Comparison of ENCODE assay signal across 1 cellular context in the genomic region with DNA sequence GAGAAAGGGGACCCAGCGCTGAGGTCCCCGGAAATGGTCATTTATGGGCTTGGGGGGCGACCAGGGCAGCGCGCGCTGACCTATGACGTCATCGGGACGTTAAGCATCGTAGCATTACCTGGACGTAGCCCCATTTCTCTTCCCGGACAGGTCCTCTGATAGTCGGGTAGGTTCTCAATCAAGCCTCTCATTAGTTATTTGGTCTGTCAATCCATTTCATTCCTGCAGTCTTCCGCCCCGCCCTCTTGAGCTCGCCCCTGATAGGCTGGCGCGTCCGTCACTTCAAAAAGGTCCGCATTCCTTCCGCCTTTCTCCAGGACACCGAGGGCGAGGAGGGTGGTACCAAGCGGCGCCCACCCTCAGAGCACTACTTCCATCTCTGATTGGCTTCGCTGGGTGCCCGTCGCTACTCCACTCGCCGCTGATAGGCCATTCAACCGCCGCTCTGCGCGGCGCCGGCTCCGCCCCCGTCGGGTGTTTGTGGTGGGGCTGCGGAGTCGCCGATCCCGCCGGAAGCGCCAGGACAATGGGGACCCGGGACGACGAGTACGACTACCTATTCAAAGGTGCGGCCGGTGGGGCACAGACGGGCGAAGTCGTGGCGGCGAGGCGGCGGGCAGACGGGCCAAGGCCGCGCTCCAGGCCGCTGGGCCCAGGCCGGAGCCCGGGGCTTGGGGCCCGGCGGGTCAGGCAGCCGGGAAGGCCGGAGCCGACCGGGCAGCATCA.
TF ChIP-seq lines count a peak whose summit lies in the region.

A gene (plus strand): TSS at position 470 of the 726 bp plus-strand sequence. CDS start 57 bp downstream, at position 527.

TF ChIP-seq in K562, 482 proteins besides CTCF, POLR2A, EP300 and RAD21 (continued from another document and continues in another):
- TF ChIP-seq, protein P1, sequence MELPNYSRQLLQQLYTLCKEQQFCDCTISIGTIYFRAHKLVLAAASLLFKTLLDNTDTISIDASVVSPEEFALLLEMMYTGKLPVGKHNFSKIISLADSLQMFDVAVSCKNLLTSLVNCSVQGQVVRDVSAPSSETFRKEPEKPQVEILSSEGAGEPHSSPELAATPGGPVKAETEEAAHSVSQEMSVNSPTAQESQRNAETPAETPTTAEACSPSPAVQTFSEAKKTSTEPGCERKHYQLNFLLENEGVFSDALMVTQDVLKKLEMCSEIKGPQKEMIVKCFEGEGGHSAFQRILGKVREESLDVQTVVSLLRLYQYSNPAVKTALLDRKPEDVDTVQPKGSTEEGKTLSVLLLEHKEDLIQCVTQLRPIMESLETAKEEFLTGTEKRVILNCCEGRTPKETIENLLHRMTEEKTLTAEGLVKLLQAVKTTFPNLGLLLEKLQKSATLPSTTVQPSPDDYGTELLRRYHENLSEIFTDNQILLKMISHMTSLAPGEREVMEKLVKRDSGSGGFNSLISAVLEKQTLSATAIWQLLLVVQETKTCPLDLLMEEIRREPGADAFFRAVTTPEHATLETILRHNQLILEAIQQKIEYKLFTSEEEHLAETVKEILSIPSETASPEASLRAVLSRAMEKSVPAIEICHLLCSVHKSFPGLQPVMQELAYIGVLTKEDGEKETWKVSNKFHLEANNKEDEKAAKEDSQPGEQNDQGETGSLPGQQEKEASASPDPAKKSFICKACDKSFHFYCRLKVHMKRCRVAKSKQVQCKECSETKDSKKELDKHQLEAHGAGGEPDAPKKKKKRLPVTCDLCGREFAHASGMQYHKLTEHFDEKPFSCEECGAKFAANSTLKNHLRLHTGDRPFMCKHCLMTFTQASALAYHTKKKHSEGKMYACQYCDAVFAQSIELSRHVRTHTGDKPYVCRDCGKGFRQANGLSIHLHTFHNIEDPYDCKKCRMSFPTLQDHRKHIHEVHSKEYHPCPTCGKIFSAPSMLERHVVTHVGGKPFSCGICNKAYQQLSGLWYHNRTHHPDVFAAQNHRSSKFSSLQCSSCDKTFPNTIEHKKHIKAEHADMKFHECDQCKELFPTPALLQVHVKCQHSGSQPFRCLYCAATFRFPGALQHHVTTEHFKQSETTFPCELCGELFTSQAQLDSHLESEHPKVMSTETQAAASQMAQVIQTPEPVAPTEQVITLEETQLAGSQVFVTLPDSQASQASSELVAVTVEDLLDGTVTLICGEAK (IDR thresholded peaks at IDR 0.05) = peak; percentile 96
- TF ChIP-seq, protein P1 (CRISPR knock-in tag; IDR thresholded peaks at IDR 0.05) = no peak
- TF ChIP-seq CREB1 (IDR thresholded peaks at IDR 0.05) = peak; percentile 99
- peak; percentile 98 for TF ChIP-seq CREB1 (CRISPR knock-in tag; IDR thresholded peaks at IDR 0.05)
- TF ChIP-seq XRCC5 (IDR thresholded peaks at IDR 0.05; ENCODE audit: low read depth, low read length) = 0 out of 2 replicates have a peak, but pooled peaks have one; percentile 29
- TF ChIP-seq, protein P2, sequence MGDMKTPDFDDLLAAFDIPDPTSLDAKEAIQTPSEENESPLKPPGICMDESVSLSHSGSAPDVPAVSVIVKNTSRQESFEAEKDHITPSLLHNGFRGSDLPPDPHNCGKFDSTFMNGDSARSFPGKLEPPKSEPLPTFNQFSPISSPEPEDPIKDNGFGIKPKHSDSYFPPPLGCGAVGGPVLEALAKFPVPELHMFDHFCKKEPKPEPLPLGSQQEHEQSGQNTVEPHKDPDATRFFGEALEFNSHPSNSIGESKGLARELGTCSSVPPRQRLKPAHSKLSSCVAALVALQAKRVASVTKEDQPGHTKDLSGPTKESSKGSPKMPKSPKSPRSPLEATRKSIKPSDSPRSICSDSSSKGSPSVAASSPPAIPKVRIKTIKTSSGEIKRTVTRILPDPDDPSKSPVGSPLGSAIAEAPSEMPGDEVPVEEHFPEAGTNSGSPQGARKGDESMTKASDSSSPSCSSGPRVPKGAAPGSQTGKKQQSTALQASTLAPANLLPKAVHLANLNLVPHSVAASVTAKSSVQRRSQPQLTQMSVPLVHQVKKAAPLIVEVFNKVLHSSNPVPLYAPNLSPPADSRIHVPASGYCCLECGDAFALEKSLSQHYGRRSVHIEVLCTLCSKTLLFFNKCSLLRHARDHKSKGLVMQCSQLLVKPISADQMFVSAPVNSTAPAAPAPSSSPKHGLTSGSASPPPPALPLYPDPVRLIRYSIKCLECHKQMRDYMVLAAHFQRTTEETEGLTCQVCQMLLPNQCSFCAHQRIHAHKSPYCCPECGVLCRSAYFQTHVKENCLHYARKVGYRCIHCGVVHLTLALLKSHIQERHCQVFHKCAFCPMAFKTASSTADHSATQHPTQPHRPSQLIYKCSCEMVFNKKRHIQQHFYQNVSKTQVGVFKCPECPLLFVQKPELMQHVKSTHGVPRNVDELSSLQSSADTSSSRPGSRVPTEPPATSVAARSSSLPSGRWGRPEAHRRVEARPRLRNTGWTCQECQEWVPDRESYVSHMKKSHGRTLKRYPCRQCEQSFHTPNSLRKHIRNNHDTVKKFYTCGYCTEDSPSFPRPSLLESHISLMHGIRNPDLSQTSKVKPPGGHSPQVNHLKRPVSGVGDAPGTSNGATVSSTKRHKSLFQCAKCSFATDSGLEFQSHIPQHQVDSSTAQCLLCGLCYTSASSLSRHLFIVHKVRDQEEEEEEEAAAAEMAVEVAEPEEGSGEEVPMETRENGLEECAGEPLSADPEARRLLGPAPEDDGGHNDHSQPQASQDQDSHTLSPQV (IDR thresholded peaks at IDR 0.05) = no peak
- TF ChIP-seq LCOR (CRISPR knock-in tag; IDR thresholded peaks at IDR 0.05) = 0 out of 2 replicates have a peak, but pooled peaks have one; percentile 13
- TF ChIP-seq RBFOX2 (IDR thresholded peaks at IDR 0.05; ENCODE audit: low read depth, low read length) = peak; percentile 95
- TF ChIP-seq KLF10 (CRISPR knock-in tag; IDR thresholded peaks at IDR 0.05) = no peak
- TF ChIP-seq GABPA (tag; conservative IDR thresholded peaks at IDR 0.05; ENCODE audit: low read depth) = peak; percentile 96
- TF ChIP-seq, protein P3, sequence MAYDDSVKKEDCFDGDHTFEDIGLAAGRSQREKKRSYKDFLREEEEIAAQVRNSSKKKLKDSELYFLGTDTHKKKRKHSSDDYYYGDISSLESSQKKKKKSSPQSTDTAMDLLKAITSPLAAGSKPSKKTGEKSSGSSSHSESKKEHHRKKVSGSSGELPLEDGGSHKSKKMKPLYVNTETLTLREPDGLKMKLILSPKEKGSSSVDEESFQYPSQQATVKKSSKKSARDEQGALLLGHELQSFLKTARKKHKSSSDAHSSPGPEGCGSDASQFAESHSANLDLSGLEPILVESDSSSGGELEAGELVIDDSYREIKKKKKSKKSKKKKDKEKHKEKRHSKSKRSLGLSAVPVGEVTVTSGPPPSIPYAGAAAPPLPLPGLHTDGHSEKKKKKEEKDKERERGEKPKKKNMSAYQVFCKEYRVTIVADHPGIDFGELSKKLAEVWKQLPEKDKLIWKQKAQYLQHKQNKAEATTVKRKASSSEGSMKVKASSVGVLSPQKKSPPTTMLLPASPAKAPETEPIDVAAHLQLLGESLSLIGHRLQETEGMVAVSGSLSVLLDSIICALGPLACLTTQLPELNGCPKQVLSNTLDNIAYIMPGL (CRISPR knock-in tag; IDR thresholded peaks at IDR 0.05) = peak; percentile 55; the same call in 1 of the 2 replicates
- TF ChIP-seq, protein P4, sequence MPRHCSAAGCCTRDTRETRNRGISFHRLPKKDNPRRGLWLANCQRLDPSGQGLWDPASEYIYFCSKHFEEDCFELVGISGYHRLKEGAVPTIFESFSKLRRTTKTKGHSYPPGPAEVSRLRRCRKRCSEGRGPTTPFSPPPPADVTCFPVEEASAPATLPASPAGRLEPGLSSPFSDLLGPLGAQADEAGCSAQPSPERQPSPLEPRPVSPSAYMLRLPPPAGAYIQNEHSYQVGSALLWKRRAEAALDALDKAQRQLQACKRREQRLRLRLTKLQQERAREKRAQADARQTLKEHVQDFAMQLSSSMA (CRISPR knock-in tag; IDR thresholded peaks at IDR 0.05) = 0 out of 2 replicates have a peak, but pooled peaks have one; percentile 20
- no peak for TF ChIP-seq HDGF (IDR thresholded peaks at IDR 0.05)
- TF ChIP-seq, protein P5, sequence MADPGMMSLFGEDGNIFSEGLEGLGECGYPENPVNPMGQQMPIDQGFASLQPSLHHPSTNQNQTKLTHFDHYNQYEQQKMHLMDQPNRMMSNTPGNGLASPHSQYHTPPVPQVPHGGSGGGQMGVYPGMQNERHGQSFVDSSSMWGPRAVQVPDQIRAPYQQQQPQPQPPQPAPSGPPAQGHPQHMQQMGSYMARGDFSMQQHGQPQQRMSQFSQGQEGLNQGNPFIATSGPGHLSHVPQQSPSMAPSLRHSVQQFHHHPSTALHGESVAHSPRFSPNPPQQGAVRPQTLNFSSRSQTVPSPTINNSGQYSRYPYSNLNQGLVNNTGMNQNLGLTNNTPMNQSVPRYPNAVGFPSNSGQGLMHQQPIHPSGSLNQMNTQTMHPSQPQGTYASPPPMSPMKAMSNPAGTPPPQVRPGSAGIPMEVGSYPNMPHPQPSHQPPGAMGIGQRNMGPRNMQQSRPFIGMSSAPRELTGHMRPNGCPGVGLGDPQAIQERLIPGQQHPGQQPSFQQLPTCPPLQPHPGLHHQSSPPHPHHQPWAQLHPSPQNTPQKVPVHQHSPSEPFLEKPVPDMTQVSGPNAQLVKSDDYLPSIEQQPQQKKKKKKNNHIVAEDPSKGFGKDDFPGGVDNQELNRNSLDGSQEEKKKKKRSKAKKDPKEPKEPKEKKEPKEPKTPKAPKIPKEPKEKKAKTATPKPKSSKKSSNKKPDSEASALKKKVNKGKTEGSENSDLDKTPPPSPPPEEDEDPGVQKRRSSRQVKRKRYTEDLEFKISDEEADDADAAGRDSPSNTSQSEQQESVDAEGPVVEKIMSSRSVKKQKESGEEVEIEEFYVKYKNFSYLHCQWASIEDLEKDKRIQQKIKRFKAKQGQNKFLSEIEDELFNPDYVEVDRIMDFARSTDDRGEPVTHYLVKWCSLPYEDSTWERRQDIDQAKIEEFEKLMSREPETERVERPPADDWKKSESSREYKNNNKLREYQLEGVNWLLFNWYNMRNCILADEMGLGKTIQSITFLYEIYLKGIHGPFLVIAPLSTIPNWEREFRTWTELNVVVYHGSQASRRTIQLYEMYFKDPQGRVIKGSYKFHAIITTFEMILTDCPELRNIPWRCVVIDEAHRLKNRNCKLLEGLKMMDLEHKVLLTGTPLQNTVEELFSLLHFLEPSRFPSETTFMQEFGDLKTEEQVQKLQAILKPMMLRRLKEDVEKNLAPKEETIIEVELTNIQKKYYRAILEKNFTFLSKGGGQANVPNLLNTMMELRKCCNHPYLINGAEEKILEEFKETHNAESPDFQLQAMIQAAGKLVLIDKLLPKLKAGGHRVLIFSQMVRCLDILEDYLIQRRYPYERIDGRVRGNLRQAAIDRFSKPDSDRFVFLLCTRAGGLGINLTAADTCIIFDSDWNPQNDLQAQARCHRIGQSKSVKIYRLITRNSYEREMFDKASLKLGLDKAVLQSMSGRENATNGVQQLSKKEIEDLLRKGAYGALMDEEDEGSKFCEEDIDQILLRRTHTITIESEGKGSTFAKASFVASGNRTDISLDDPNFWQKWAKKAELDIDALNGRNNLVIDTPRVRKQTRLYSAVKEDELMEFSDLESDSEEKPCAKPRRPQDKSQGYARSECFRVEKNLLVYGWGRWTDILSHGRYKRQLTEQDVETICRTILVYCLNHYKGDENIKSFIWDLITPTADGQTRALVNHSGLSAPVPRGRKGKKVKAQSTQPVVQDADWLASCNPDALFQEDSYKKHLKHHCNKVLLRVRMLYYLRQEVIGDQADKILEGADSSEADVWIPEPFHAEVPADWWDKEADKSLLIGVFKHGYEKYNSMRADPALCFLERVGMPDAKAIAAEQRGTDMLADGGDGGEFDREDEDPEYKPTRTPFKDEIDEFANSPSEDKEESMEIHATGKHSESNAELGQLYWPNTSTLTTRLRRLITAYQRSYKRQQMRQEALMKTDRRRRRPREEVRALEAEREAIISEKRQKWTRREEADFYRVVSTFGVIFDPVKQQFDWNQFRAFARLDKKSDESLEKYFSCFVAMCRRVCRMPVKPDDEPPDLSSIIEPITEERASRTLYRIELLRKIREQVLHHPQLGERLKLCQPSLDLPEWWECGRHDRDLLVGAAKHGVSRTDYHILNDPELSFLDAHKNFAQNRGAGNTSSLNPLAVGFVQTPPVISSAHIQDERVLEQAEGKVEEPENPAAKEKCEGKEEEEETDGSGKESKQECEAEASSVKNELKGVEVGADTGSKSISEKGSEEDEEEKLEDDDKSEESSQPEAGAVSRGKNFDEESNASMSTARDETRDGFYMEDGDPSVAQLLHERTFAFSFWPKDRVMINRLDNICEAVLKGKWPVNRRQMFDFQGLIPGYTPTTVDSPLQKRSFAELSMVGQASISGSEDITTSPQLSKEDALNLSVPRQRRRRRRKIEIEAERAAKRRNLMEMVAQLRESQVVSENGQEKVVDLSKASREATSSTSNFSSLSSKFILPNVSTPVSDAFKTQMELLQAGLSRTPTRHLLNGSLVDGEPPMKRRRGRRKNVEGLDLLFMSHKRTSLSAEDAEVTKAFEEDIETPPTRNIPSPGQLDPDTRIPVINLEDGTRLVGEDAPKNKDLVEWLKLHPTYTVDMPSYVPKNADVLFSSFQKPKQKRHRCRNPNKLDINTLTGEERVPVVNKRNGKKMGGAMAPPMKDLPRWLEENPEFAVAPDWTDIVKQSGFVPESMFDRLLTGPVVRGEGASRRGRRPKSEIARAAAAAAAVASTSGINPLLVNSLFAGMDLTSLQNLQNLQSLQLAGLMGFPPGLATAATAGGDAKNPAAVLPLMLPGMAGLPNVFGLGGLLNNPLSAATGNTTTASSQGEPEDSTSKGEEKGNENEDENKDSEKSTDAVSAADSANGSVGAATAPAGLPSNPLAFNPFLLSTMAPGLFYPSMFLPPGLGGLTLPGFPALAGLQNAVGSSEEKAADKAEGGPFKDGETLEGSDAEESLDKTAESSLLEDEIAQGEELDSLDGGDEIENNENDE (IDR thresholded peaks at IDR 0.05; ENCODE audit: low read depth, low read length) = no peak
- peak; percentile 70 for TF ChIP-seq SMAD4 (CRISPR knock-in tag; conservative IDR thresholded peaks at IDR 0.05)
- TF ChIP-seq PHF20 (IDR thresholded peaks at IDR 0.05; ENCODE audit: partially characterized antibody) = peak; percentile 52
- TF ChIP-seq CXXC5 (CRISPR knock-in tag; IDR thresholded peaks at IDR 0.05) = peak; percentile 98
- 0 out of 2 replicates have a peak, but pooled peaks have one; percentile 44 for TF ChIP-seq ZNF76 (CRISPR knock-in tag; IDR thresholded peaks at IDR 0.05; ENCODE audit: borderline replicate concordance)
